ENCODE assay signal across 10 cellular contexts in the genomic region with DNA sequence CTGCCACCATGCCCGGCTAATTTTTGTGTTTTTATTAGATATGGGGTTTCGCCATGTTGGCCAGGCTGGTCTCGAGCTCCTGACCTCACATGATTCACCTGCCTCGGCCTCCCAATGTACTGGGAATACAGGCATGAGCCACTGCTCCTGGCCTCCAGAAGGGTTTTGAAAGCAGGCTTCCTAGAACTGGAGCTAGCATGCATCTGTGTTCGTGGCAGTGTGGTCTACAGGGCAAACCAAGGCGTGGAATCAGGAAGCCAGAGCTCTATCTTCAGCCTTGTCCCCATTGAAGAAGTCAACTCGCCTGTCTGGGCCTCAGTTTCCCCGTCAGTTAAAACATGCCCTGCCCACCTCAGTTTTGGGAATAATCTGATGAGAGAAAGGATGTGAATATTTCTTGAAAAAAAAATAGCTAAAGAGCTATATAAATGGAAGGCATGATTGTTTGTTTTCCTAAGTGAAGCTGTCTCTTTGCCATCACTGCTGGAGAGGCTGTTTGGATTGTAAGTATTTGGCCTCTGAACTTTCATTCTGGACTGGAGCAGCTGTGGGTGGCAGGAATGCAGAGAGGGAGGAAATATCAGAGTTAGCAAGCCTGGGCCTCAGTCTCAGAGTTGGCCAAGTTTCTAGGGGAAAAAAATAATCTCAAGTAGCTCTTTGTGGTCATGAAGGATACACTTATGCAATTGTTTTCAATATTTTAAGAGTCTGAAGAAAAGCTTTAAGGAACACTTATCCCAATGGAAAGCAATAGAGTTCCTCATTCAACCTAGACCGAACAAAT. TPM values are rescaled to one million over a fixed set of nuclear protein-coding genes. Genes with fewer than 3 reads are reported as not detected.
DNase-seq lines count a peak whose midpoint lies in the region; ATAC-seq and TF ChIP-seq lines count a peak whose summit lies in the region.
"Had no signal": no experiment of that assay in that cellular context is flagged by ENCODE, and none has a peak within 500 bp of the region (broad histone marks: within the 10 kb centered on the region; RNA-seq: fewer than 3 reads in every experiment).

No MANE protein-coding gene starts in this region.

- H3K9me3 ChIP-seq in skeletal muscle satellite cell (replicated peaks; ENCODE audit: low read length): no peaks in the 10 kb centered on the region

- no peak overlapping the region for H4K8ac ChIP-seq in mesendoderm (ENCODE audit: low read depth, low read length)

- DNase-seq in ELR (ENCODE audit: low read depth): peak; percentile 82
- peak; percentile 98 for DNase-seq in astrocyte of the cerebellum (ENCODE audit: low read depth)
- no peak for DNase-seq in left ventricle myocardium superior
- DNase-seq in mesendoderm: no peak
- no peak for DNase-seq in NCI-H1105 treated with DMSO at 0.1 percent for 48 hours (lab: John Stamatoyannopoulos, UW)
- DNase-seq: central memory CD4-positive, alpha-beta T cell; NCI-H1417 had no signal

- no peak overlapping the region for H4K5ac ChIP-seq in mesendoderm (ENCODE audit: low read length)

- H3K36me3 ChIP-seq in skeletal muscle satellite cell (ENCODE audit: insufficient read depth, low read length) (no peaks in the 10 kb centered on the region), mesendoderm (ENCODE audit: control insufficient read depth, insufficient read depth, low read length) (no peaks in the 10 kb centered on the region)

- no peak overlapping the region for H2AK5ac ChIP-seq in mesendoderm (ENCODE audit: low read length)

- no peaks in the 10 kb centered on the region for H3K79me2 ChIP-seq in mesendoderm (ENCODE audit: control insufficient read depth, insufficient read depth, low read length)

- H3K56ac ChIP-seq in mesendoderm (ENCODE audit: low read length): no peak overlapping the region

- peak overlapping the region; percentile 62 for H3K9ac ChIP-seq in skeletal muscle satellite cell (ENCODE audit: low read depth, low read length)
- no peak overlapping the region for H3K9ac ChIP-seq in mesendoderm (ENCODE audit: low read length)

- intact Hi-C loops in left ventricle myocardium superior (cut with micrococcal nuclease): no loop called here

- H2BK15ac ChIP-seq in mesendoderm (replicated peaks; ENCODE audit: low read depth): no peak overlapping the region

- H3K18ac ChIP-seq in mesendoderm (ENCODE audit: low read length): no peak overlapping the region

- no peak for TF ChIP-seq CTCF in astrocyte of the cerebellum (IDR thresholded peaks at IDR 0.05; ENCODE audit: low read depth, low read length, missing control alignments)

- H2BK120ac ChIP-seq in mesendoderm (ENCODE audit: low read depth, low read length): no peak overlapping the region

- no peaks in the 10 kb centered on the region for H3K79me1 ChIP-seq in mesendoderm (ENCODE audit: low read length)

- no peak overlapping the region for H2BK5ac ChIP-seq in mesendoderm (ENCODE audit: low read length)

- WGBS in mesendoderm (ENCODE audit: extremely low coverage, insufficient coverage, low lambda C conversion rate): no CpG with 5 or more reads among the region's 9 CpGs

- H3K23ac ChIP-seq in mesendoderm (ENCODE audit: low read length): no peak overlapping the region

- H3K4ac ChIP-seq in mesendoderm (ENCODE audit: low read depth, low read length): no peak overlapping the region

- in situ Hi-C loops in astrocyte of the cerebellum (cut with HindIII; ENCODE audit: low sequenced_read_pairs): no loop called here

- ATAC-seq in left ventricle myocardium superior (peak; percentile 86), GM21528 (IDR thresholded peaks at IDR 0.05; ENCODE audit: low FRiP score, unreplicated experiment) (no peak), GM21381 (IDR thresholded peaks at IDR 0.05; ENCODE audit: unreplicated experiment) (no peak)

- no peak overlapping the region for H3K27ac ChIP-seq in mesendoderm (ENCODE audit: low read depth, low read length)

- H3K27me3 ChIP-seq in skeletal muscle satellite cell (ENCODE audit: control insufficient read depth, insufficient read depth, low read length) (no peaks in the 10 kb centered on the region), mesendoderm (ENCODE audit: insufficient read depth, low read length, poor library complexity) (no peaks in the 10 kb centered on the region)

- H3K4me1 ChIP-seq in skeletal muscle satellite cell (ENCODE audit: control insufficient read depth, insufficient read depth, low read length) (peaks cover 58% of the 10 kb centered on the region), mesendoderm (ENCODE audit: control insufficient read depth, low read depth, low read length) (no peaks in the 10 kb centered on the region)

- H3K4me2 ChIP-seq in skeletal muscle satellite cell (ENCODE audit: low read length) (peak overlapping the region; percentile 54), mesendoderm (ENCODE audit: low read length) (no peak overlapping the region)

- no peak overlapping the region for H3K4me3 ChIP-seq in astrocyte of the cerebellum (ENCODE audit: low read depth, low read length)
- no peak overlapping the region for H3K4me3 ChIP-seq in skeletal muscle satellite cell (ENCODE audit: low read length)
- H3K4me3 ChIP-seq in mesendoderm (ENCODE audit: low read length): no peak overlapping the region

RNA-seq across cellular contexts. Expression of gene UACA, which starts 36.5 kb away (rescaled TPM):
- 32.9 TPM for total RNA-seq in left ventricle myocardium superior
- total RNA-seq in skeletal muscle satellite cell (2012; rRNA removed): 41.3 and 52.2 TPM in 2 replicates
- 19.1 TPM for polyA plus RNA-seq in mesendoderm (2013, experiment 1 of 2)
- polyA plus RNA-seq in mesendoderm (2013, experiment 2 of 2): 18.8 TPM

RNA-seq across cellular contexts. Expression of gene LARP6, which starts 54.1 kb away (rescaled TPM):
- 54.8 TPM for total RNA-seq in left ventricle myocardium superior
- 37.5 and 45.7 TPM in 2 replicates for total RNA-seq in skeletal muscle satellite cell (2012; rRNA removed)
- polyA plus RNA-seq in mesendoderm (2013, experiment 1 of 2): 17.5 TPM
- polyA plus RNA-seq in mesendoderm (2013, experiment 2 of 2): 17.6 TPM

Comparison
In these comparisons a context has a peak if more than half of its experiments do, and no peak if none do; other contexts are left out.
1. DNase-seq: peak in ELR (single experiment) and astrocyte of the cerebellum (single experiment); none in left ventricle myocardium superior (single experiment), mesendoderm (single experiment) and NCI-H1105 treated with DMSO at 0.1 percent for 48 hours (single experiment).